Comparison of ENCODE assay signal across 8 cellular contexts in the genomic region with DNA sequence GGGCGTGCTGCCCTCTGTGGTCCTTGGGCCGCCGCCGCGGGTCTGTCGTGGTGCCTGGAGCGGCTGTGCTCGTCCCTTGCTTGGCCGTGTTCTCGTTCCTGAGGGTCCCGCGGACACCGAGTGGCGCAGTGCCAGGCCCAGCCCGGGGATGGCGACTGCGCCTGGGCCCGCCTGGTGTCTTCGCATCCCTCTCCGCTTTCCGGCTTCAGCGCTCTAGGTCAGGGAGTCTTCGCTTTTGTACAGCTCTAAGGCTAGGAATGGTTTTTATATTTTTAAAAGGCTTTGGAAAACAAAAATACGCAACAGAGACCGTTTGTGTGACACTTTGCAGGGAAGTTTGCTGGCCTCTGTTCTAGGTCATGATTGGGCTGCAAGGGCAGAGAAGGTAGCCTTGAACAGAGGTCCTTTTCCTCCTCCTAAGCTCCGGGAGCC. TPM values are rescaled to one million over a fixed set of nuclear protein-coding genes. Genes with fewer than 3 reads are reported as not detected.
DNase-seq lines count a peak whose midpoint lies in the region; ATAC-seq and TF ChIP-seq lines count a peak whose summit lies in the region.

No MANE protein-coding gene starts in this region.

- H4K20me1 ChIP-seq in SK-N-SH (ENCODE audit: insufficient read depth) = peaks cover 45% of the 10 kb centered on the region

- H3F3A ChIP-seq in SK-N-SH (replicated peaks; ENCODE audit: insufficient read depth) = no peaks in the 10 kb centered on the region

- POLR2A ChIA-PET in SK-N-SH (lab: Yijun Ruan, JAX) = no interaction called here

- DNase-seq in COLO668 (lab: John Stamatoyannopoulos, UW; ENCODE audit: unreplicated experiment) (peak; percentile 78), GM19238 (ENCODE audit: insufficient read length, low spot score) (peak; percentile 29), SK-N-SH (no peak), epithelial cell of esophagus (ENCODE audit: low read depth) (no peak), vagina (ENCODE audit: extremely low spot score in 2 of 2) (no peak), dedifferentiated amniotic fluid mesenchymal stem cell (ENCODE audit: extremely low spot score) (no peak)

- H3K9ac ChIP-seq in SK-N-SH = peak overlapping the region; percentile 86
- H3K9ac ChIP-seq in mucosa of stomach (ENCODE audit: low read length) = peak overlapping the region; percentile 61

- H3K4me2 ChIP-seq in SK-N-SH = peak overlapping the region; percentile 65

- no peak for TF ChIP-seq RAD21 in SK-N-SH (IDR thresholded peaks at IDR 0.05; ENCODE audit: low read length)

- H3K4me1 ChIP-seq in SK-N-SH (ENCODE audit: control insufficient read depth in 1 of 2, insufficient read depth in 2 of 2, low read depth in 1 of 2, low read length in 1 of 2) = peaks cover 2 to 9% of the 10 kb centered on the region in 2 experiments; a peak in 3 of 4 replicates
- peaks cover 8% of the 10 kb centered on the region for H3K4me1 ChIP-seq in mucosa of stomach (ENCODE audit: control insufficient read depth, insufficient read depth, low read length)
- peaks cover 60% of the 10 kb centered on the region for H3K4me1 ChIP-seq in vagina

- H3K36me3 ChIP-seq in SK-N-SH (replicated peaks in 1 of 2; ENCODE audit: control insufficient read depth in 1 of 2, insufficient read depth in 2 of 2, low read length in 1 of 2) (peaks cover 8 to 16% of the 10 kb centered on the region in 2 experiments), mucosa of stomach (ENCODE audit: control insufficient read depth, insufficient read depth, low read length) (no peaks in the 10 kb centered on the region), vagina (peaks cover 0 to 17% of the 10 kb centered on the region in 2 donors)

- peak; percentile 32 for ATAC-seq in HG03196 (IDR thresholded peaks at IDR 0.05; ENCODE audit: unreplicated experiment)

- CTCF ChIA-PET in SK-N-SH (lab: Yijun Ruan, JAX) = no interaction called here

- H2AFZ ChIP-seq in SK-N-SH (ENCODE audit: low read depth) = no peak overlapping the region

- TF ChIP-seq EP300 in SK-N-SH (IDR thresholded peaks at IDR 0.05; ENCODE audit: borderline replicate concordance in 1 of 2, low read depth in 1 of 2, low read length in 1 of 2) = no peak

- H3K9me3 ChIP-seq in SK-N-SH (no peaks in the 10 kb centered on the region), mucosa of stomach (ENCODE audit: control insufficient read depth, low read length) (no peaks in the 10 kb centered on the region), vagina (no peaks in the 10 kb centered on the region)

- H3K79me2 ChIP-seq in SK-N-SH (ENCODE audit: insufficient read depth) = peaks cover 52% of the 10 kb centered on the region

- H3K27ac ChIP-seq in SK-N-SH (ENCODE audit: low read depth in 2 of 2, low read length in 1 of 2) (peak overlapping the region; percentile 86 to 95; a peak in 3 of 4 replicates), vagina (peak overlapping the region; percentile 83)

- H3K27me3 ChIP-seq in SK-N-SH (ENCODE audit: insufficient read depth) (no peaks in the 10 kb centered on the region), mucosa of stomach (ENCODE audit: control insufficient read depth, insufficient read depth, low read length) (no peaks in the 10 kb centered on the region), vagina (no peaks in the 10 kb centered on the region)

- no peaks in the 10 kb centered on the region for H3K9me2 ChIP-seq in SK-N-SH

- intact Hi-C loops in vagina (cut with DNase I) = no loop called here

- peak overlapping the region; percentile 77 to 88 for H3K4me3 ChIP-seq in SK-N-SH (ENCODE audit: low read depth in 2 of 2, low read length in 1 of 2)
- peak overlapping the region; percentile 71 for H3K4me3 ChIP-seq in epithelial cell of esophagus (ENCODE audit: low read length)
- peak overlapping the region; percentile 48 for H3K4me3 ChIP-seq in mucosa of stomach (ENCODE audit: low read length)
- peak overlapping the region; percentile 78 to 87 for H3K4me3 ChIP-seq in vagina

- no peak for TF ChIP-seq CTCF in SK-N-SH (IDR thresholded peaks at IDR 0.05)
- TF ChIP-seq CTCF in epithelial cell of esophagus (IDR thresholded peaks at IDR 0.05; ENCODE audit: insufficient read depth, low read depth, low read length, missing control alignments) = no peak
- no peak for TF ChIP-seq CTCF in vagina (IDR thresholded peaks at IDR 0.05)

- 0% methylated on average over 8 of the region's 26 CpGs for WGBS in SK-N-SH (ENCODE audit: low lambda C conversion rate)

- TF ChIP-seq POLR2A in vagina (IDR thresholded peaks at IDR 0.05) = no peak

TF ChIP-seq in SK-N-SH, 30 proteins besides CTCF, POLR2A, EP300 and RAD21:
- TF ChIP-seq TAF1 (IDR thresholded peaks at IDR 0.05; ENCODE audit: borderline replicate concordance, low read depth, low read length) (no peak), MEF2A (IDR thresholded peaks at IDR 0.05; ENCODE audit: borderline replicate concordance, low read depth) (no peak), RXRA (IDR thresholded peaks at IDR 0.05; ENCODE audit: borderline replicate concordance, low read depth) (no peak), SMC3 (IDR thresholded peaks at IDR 0.05; ENCODE audit: low read depth, low read length) (no peak), GABPA (IDR thresholded peaks at IDR 0.05; ENCODE audit: low read depth) (no peak)
- TF ChIP-seq, protein P1, sequence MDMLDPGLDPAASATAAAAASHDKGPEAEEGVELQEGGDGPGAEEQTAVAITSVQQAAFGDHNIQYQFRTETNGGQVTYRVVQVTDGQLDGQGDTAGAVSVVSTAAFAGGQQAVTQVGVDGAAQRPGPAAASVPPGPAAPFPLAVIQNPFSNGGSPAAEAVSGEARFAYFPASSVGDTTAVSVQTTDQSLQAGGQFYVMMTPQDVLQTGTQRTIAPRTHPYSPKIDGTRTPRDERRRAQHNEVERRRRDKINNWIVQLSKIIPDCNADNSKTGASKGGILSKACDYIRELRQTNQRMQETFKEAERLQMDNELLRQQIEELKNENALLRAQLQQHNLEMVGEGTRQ (IDR thresholded peaks at IDR 0.05; ENCODE audit: borderline replicate concordance, low read depth, low read length) = no peak
- TF ChIP-seq, protein P2, sequence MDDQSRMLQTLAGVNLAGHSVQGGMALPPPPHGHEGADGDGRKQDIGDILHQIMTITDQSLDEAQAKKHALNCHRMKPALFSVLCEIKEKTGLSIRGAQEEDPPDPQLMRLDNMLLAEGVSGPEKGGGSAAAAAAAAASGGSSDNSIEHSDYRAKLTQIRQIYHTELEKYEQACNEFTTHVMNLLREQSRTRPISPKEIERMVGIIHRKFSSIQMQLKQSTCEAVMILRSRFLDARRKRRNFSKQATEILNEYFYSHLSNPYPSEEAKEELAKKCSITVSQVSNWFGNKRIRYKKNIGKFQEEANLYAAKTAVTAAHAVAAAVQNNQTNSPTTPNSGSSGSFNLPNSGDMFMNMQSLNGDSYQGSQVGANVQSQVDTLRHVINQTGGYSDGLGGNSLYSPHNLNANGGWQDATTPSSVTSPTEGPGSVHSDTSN (IDR thresholded peaks at IDR 0.05) = no peak

RNA-seq across cellular contexts. Expression of a gene that starts 0.7 kb away (rescaled TPM):
- polyA plus RNA-seq in SK-N-SH (2012; rRNA removed) = 507 and 572 TPM in 2 replicates
- 612 and 716 TPM in 2 replicates for polyA plus RNA-seq in SK-N-SH (2012; cell fraction: cytosol; rRNA removed)
- 170 and 195 TPM in 2 replicates for polyA plus RNA-seq in SK-N-SH (2012; cell fraction: nucleus; rRNA removed)
- 162 TPM for total RNA-seq in vagina

Comparison
In these comparisons a context has a peak if more than half of its experiments do, and no peak if none do; other contexts are left out.
1. DNase-seq: peak in COLO668 (single experiment) and GM19238 (single experiment); none in SK-N-SH (single experiment), epithelial cell of esophagus (single experiment), vagina (0 of 2) and dedifferentiated amniotic fluid mesenchymal stem cell (single experiment).
2. Peak in every context shown above with its lines, with median percentiles within 50 percentile points of each other: H3K4me3 ChIP-seq.